In genomic region chr1:18635833-18636671, GRCh38 we compare ENCODE assay signal across 14 cellular contexts. TPM values are rescaled to one million over a fixed set of nuclear protein-coding genes. Genes with fewer than 3 reads are reported as not detected.
DNase-seq lines count a peak whose midpoint lies in the region; TF ChIP-seq lines count a peak whose summit lies in the region.
"Had no signal": no experiment of that assay in that cellular context is flagged by ENCODE, and none has a peak within 500 bp of the region (broad histone marks: within the 10 kb centered on the region; RNA-seq: fewer than 3 reads in every experiment).

No MANE protein-coding gene starts in this region.

- H3K4me1 ChIP-seq in mammary epithelial cell (ENCODE audit: insufficient read depth, low read length) (no peaks in the 10 kb centered on the region), breast epithelium (peaks cover 0 to 5% of the 10 kb centered on the region in 2 donors), thyroid gland (peaks cover 21 to 27% of the 10 kb centered on the region in 2 donors)

- TF ChIP-seq POLR2A in breast epithelium (IDR thresholded peaks at IDR 0.05) = no peak
- TF ChIP-seq POLR2A in thyroid gland (IDR thresholded peaks at IDR 0.05) = no peak

- no peak overlapping the region for H3K4me3 ChIP-seq in mammary epithelial cell (replicated peaks in 1 of 3; ENCODE audit: insufficient read depth in 1 of 3, low read depth in 2 of 3, low read length in 3 of 3)
- H3K4me3 ChIP-seq in breast epithelium = no peak overlapping the region
- no peak overlapping the region for H3K4me3 ChIP-seq in WERI-Rb-1 (ENCODE audit: low read depth, low read length)
- peak overlapping the region; percentile 24; the same call in 1 of the 2 replicates for H3K4me3 ChIP-seq in iPS-18c (ENCODE audit: insufficient read depth, low read depth, low read length)
- H3K4me3 ChIP-seq in thyroid gland (replicated peaks in 1 of 3) = no peak overlapping the region

- in situ Hi-C loops in mammary epithelial cell (cut with MboI; ENCODE audit: low sequenced_read_pairs in 2 of 2) = no loop called here

- no peak overlapping the region for H3K4me2 ChIP-seq in mammary epithelial cell (ENCODE audit: insufficient read depth, low read depth, low read length)

- H4K20me1 ChIP-seq in mammary epithelial cell (ENCODE audit: insufficient read depth, low read length) = no peaks in the 10 kb centered on the region

- DNase-seq in mammary epithelial cell (peak; percentile 46), breast epithelium (ENCODE audit: low spot score in 2 of 2) (no peak), WERI-Rb-1 (peak; percentile 47), thyroid gland (peak; percentile 29 to 44), anterior cingulate cortex (lab: John Stamatoyannopoulos, UW) (no peak), middle frontal gyrus (ENCODE audit: extremely low spot score, low spot score) (no peak), D341Med (ENCODE audit: low spot score) (no peak)
- DNase-seq: caudate nucleus, right cardiac atrium had no signal

- BruUV-seq in mammary epithelial cell (replicated peaks; lab: Mats Ljungman, UMichigan) = no TSS peak

- no peak overlapping the region for H3K9ac ChIP-seq in mammary epithelial cell (ENCODE audit: insufficient read depth, low read length)

- no peaks in the 10 kb centered on the region for H3K79me2 ChIP-seq in mammary epithelial cell (ENCODE audit: insufficient read depth, low read length)

- H3K36me3 ChIP-seq in mammary epithelial cell (ENCODE audit: insufficient read depth, low read length) (no peaks in the 10 kb centered on the region), breast epithelium (no peaks in the 10 kb centered on the region), WERI-Rb-1 (no peaks in the 10 kb centered on the region), thyroid gland (no peaks in the 10 kb centered on the region)

- H3K27ac ChIP-seq in mammary epithelial cell (ENCODE audit: insufficient read depth, low read depth, low read length) (no peak overlapping the region), breast epithelium (no peak overlapping the region), WERI-Rb-1 (no peak overlapping the region), thyroid gland (no peak overlapping the region)
- H3K27ac ChIP-seq: HL-60 had no signal

- H3K9me3 ChIP-seq in mammary epithelial cell (replicated peaks; ENCODE audit: insufficient read depth, low read length) = peaks cover 3% of the 10 kb centered on the region
- no peaks in the 10 kb centered on the region for H3K9me3 ChIP-seq in breast epithelium
- H3K9me3 ChIP-seq in WERI-Rb-1 (ENCODE audit: severe bottlenecking) = no peaks in the 10 kb centered on the region
- H3K9me3 ChIP-seq in iPS-18c (ENCODE audit: control insufficient read depth, insufficient read depth, low read length) = peaks cover 2% of the 10 kb centered on the region
- H3K9me3 ChIP-seq in thyroid gland = no peaks in the 10 kb centered on the region

- H3K27me3 ChIP-seq in mammary epithelial cell (ENCODE audit: insufficient read depth, low read length) = peaks cover 90% of the 10 kb centered on the region
- H3K27me3 ChIP-seq in breast epithelium = peaks cover 7 to 100% of the 10 kb centered on the region in 2 donors
- H3K27me3 ChIP-seq in WERI-Rb-1 (ENCODE audit: insufficient read depth, low read depth, severe bottlenecking) = peaks cover 97% of the 10 kb centered on the region
- peaks cover 55% of the 10 kb centered on the region for H3K27me3 ChIP-seq in thyroid gland

- intact Hi-C loops in mammary epithelial cell (cut with micrococcal nuclease) (no loop called here), breast epithelium (cut with DNase I; ENCODE audit: low total_unique reads) (no loop called here), thyroid gland (cut with DNase I) (no loop called here)

- CTCF ChIA-PET in mammary epithelial cell (lab: Charles Lee; ENCODE audit: low non-redundant PET) = no interaction called here

- H2AFZ ChIP-seq in mammary epithelial cell (ENCODE audit: low read depth, low read length) = no peak overlapping the region

- dilution Hi-C loops in mammary epithelial cell (cut with HindIII; ENCODE audit: low sequenced_read_pairs) = loop anchor here (5.0 kb wide), 2 partner anchors 39 to 99 kb away; no protein-coding TSS in a partner anchor

- WGBS in mammary epithelial cell (ENCODE audit: low coverage, missing lambda C conversion rate) = 8% methylated on average over 22 of the region's 49 CpGs
- 3 to 4% methylated on average over 23 to 49 of the region's 49 CpGs for WGBS in thyroid gland, 2 donors

- TF ChIP-seq CTCF in mammary epithelial cell (conservative IDR thresholded peaks at IDR 0.05 in 1 of 2, IDR thresholded peaks at IDR 0.05 in 1 of 2; ENCODE audit: extremely low read depth in 1 of 2, insufficient read depth in 1 of 2, low read depth in 1 of 2, low read length in 2 of 2) (peak in 1 of 2 donors; percentile 3), breast epithelium (IDR thresholded peaks at IDR 0.05) (no peak), WERI-Rb-1 (IDR thresholded peaks at IDR 0.05; ENCODE audit: low read depth, low read length) (peak; percentile 67), thyroid gland (IDR thresholded peaks at IDR 0.05) (no peak)

RNA-seq across cellular contexts. Expression of gene PAX7, which starts 5.4 kb away (rescaled TPM):
- total RNA-seq in mammary epithelial cell (not detected), breast epithelium (not detected), thyroid gland (under 1 TPM in 1 of 4 donors, not detected in 3; 0.78 TPM)
- polyA plus RNA-seq in mammary epithelial cell = not detected
- not detected for polyA minus RNA-seq in mammary epithelial cell
- total RNA-seq: mononuclear cell, right cardiac atrium had no signal
- polyA plus RNA-seq: CD14-positive monocyte, esophagus, right cardiac atrium had no signal

Comparison
In these comparisons a context has a peak if more than half of its experiments do, and no peak if none do; other contexts are left out.
1. DNase-seq: peak in mammary epithelial cell (single experiment), WERI-Rb-1 (single experiment) and thyroid gland (2 of 2); none in breast epithelium (0 of 2), anterior cingulate cortex (0 of 58), middle frontal gyrus (single experiment) and D341Med (single experiment).